Comparison of ENCODE assay signal across 20 cellular contexts in genomic region chr6:48150701-48151100, GRCh38. TPM values are rescaled to one million over a fixed set of nuclear protein-coding genes. Genes with fewer than 3 reads are reported as not detected.
DNase-seq lines count a peak whose midpoint lies in the region; ATAC-seq, FAIRE-seq and TF ChIP-seq lines count a peak whose summit lies in the region.
"Had no signal": no experiment of that assay in that cellular context is flagged by ENCODE, and none has a peak within 500 bp of the region (broad histone marks: within the 10 kb centered on the region; RNA-seq: fewer than 3 reads in every experiment).

No MANE protein-coding gene starts in this region.

- no peaks in the 10 kb centered on the region for H3K9me3 ChIP-seq in vagina
- no peaks in the 10 kb centered on the region for H3K9me3 ChIP-seq in CD8-positive, alpha-beta T cell (ENCODE audit: low read length)

- peaks cover 44% of the 10 kb centered on the region for H3K9me3 Mint-ChIP-seq in chondrocyte (ENCODE audit: low read depth)
- H3K9me3 Mint-ChIP-seq in CD8-positive, alpha-beta T cell, result peaks cover 16% of the 10 kb centered on the region

- DNase-seq in DMS53 (lab: John Stamatoyannopoulos, UW), result peak; percentile 55
- no peak for DNase-seq in DMS53 treated with DMSO at 0.1 percent for 48 hours (lab: John Stamatoyannopoulos, UW; ENCODE audit: unreplicated experiment)
- DNase-seq in RPMI7951 (ENCODE audit: low read depth), result peak; percentile 22
- DNase-seq in chondrocyte (ENCODE audit: low spot score), result peak; percentile 39
- DNase-seq in urothelium cell line (ENCODE audit: low spot score), result peak; percentile 25
- no peak for DNase-seq in vagina (ENCODE audit: extremely low spot score in 2 of 2)
- no peak for DNase-seq in CD8-positive, alpha-beta T cell
- DNase-seq: COR-L47, DMS 273 treated with DMSO at 0.1 percent for 48 hours, GDM1, NCI-H1105 treated with DMSO at 0.1 percent for 48 hours, NCI-H1694 treated with DMSO at 0.1 percent for 48 hours, NCI-H2227 treated with DMSO at 0.1 percent for 48 hours, NCI-H526 treated with DMSO at 0.1 percent for 48 hours, SW 1271 had no signal

- FAIRE-seq in urothelium cell line (lab: Jason Lieb, UNC), result no peak

- POLR2A ChIA-PET in CD8-positive, alpha-beta T cell (lab: Charles Lee), result no interaction called here

- peaks cover 3% of the 10 kb centered on the region for H3K27me3 Mint-ChIP-seq in chondrocyte (ENCODE audit: low read depth)
- no peaks in the 10 kb centered on the region for H3K27me3 Mint-ChIP-seq in CD8-positive, alpha-beta T cell (ENCODE audit: low read depth)

- ATAC-seq in GM19452 (IDR thresholded peaks at IDR 0.05; ENCODE audit: unreplicated experiment), result no peak
- ATAC-seq in CD8-positive, alpha-beta T cell, result no peak

- TF ChIP-seq CTCF in chondrocyte (IDR thresholded peaks at IDR 0.05), result no peak
- no peak for TF ChIP-seq CTCF in vagina (IDR thresholded peaks at IDR 0.05)
- no peak for TF ChIP-seq CTCF in CD8-positive, alpha-beta T cell (IDR thresholded peaks at IDR 0.05)

- intact Hi-C loops in vagina (cut with DNase I), result no loop called here
- intact Hi-C loops in CD8-positive, alpha-beta T cell (cut with DNase I, micrococcal nuclease), result no loop called here

- no peak overlapping the region for H3K4me3 ChIP-seq in vagina
- no peak overlapping the region for H3K4me3 ChIP-seq in CD8-positive, alpha-beta T cell (ENCODE audit: low read depth, low read length)
- H3K4me3 ChIP-seq: GM23248, SJSA1 had no signal

- TF ChIP-seq POLR2A in vagina (IDR thresholded peaks at IDR 0.05), result no peak

- H3K36me3 ChIP-seq in vagina, result no peaks in the 10 kb centered on the region
- H3K36me3 ChIP-seq in CD8-positive, alpha-beta T cell (ENCODE audit: insufficient read depth, low read length), result no peaks in the 10 kb centered on the region
- H3K36me3 ChIP-seq: SJSA1 had no signal

- H3K27ac ChIP-seq in vagina, result no peak overlapping the region
- no peak overlapping the region for H3K27ac ChIP-seq in CD8-positive, alpha-beta T cell (ENCODE audit: low read depth, low read length)
- H3K27ac ChIP-seq: 22Rv1, GM23248, SJSA1 had no signal

- peaks cover 2% of the 10 kb centered on the region for H3K36me3 Mint-ChIP-seq in chondrocyte (ENCODE audit: low read depth)
- no peaks in the 10 kb centered on the region for H3K36me3 Mint-ChIP-seq in CD8-positive, alpha-beta T cell

- H3K4me1 ChIP-seq in vagina, result no peaks in the 10 kb centered on the region
- H3K4me1 ChIP-seq in CD8-positive, alpha-beta T cell (ENCODE audit: insufficient read depth, low read length), result no peaks in the 10 kb centered on the region
- H3K4me1 ChIP-seq: SJSA1 had no signal

- H3K4me1 Mint-ChIP-seq in chondrocyte (ENCODE audit: low read depth), result peaks cover 4% of the 10 kb centered on the region
- H3K4me1 Mint-ChIP-seq in CD8-positive, alpha-beta T cell (ENCODE audit: low read depth), result no peaks in the 10 kb centered on the region

- no peaks in the 10 kb centered on the region for H3K27me3 ChIP-seq in vagina
- H3K27me3 ChIP-seq in CD8-positive, alpha-beta T cell (ENCODE audit: insufficient read depth, low read length), result no peaks in the 10 kb centered on the region
- H3K27me3 ChIP-seq: SJSA1 had no signal

- CTCF ChIA-PET in CD8-positive, alpha-beta T cell (lab: Charles Lee), result no interaction called here

- no peak overlapping the region for H3K27ac Mint-ChIP-seq in chondrocyte (ENCODE audit: unreplicated experiment)
- no peak overlapping the region for H3K27ac Mint-ChIP-seq in CD8-positive, alpha-beta T cell

- H3K4me3 Mint-ChIP-seq in chondrocyte (ENCODE audit: unreplicated experiment), result no peak overlapping the region
- H3K4me3 Mint-ChIP-seq in CD8-positive, alpha-beta T cell, result no peak overlapping the region

RNA-seq across cellular contexts. Expression of gene PTCHD4, which starts 39.7 kb away (rescaled TPM):
- total RNA-seq in RPMI7951 (2014; rRNA removed; shearing (Covaris generic)), result not detected in 2 replicates
- total RNA-seq in chondrocyte (0.95 to 7.6 TPM (median 1.1 TPM) in 3 replicates), vagina (not detected)
- not detected for total RNA-seq in CD8-positive, alpha-beta T cell
- total RNA-seq: Daoy had no signal

Comparison
In these comparisons a context has a peak if more than half of its experiments do, and no peak if none do; other contexts are left out.
1. DNase-seq: peak in DMS53 (single experiment), RPMI7951 (single experiment), chondrocyte (single experiment) and urothelium cell line (single experiment); none in DMS53 treated with DMSO at 0.1 percent for 48 hours (single experiment), vagina (0 of 2) and CD8-positive, alpha-beta T cell (0 of 7).